ENCODE assay signal across 1 cellular context in the genomic region with DNA sequence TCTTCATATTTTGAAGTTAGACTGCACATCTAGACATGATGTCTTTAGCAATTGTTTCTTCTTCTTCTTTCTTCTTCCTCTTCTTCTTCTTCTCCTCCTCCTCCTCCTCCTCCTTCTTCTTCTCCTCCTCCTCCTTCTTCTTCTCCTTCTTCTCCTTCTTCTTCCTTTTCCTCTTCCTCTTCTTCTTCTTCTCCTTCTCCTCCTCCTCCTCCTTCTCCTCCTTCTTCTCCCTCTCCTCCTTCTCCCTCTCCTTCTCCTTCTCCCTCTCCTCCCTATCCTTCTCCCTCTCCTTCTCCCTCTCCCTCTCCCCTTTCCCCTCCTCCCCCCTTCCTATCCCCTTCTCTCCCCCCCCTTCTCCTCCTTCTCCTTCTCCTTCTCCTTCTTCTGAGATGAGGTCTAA.
TF ChIP-seq lines count a peak whose summit lies in the region.

No MANE protein-coding gene starts in this region.

TF ChIP-seq in HEK293, 187 proteins besides CTCF, POLR2A, EP300 and RAD21 (continued from another document):
- TF ChIP-seq, protein P1, sequence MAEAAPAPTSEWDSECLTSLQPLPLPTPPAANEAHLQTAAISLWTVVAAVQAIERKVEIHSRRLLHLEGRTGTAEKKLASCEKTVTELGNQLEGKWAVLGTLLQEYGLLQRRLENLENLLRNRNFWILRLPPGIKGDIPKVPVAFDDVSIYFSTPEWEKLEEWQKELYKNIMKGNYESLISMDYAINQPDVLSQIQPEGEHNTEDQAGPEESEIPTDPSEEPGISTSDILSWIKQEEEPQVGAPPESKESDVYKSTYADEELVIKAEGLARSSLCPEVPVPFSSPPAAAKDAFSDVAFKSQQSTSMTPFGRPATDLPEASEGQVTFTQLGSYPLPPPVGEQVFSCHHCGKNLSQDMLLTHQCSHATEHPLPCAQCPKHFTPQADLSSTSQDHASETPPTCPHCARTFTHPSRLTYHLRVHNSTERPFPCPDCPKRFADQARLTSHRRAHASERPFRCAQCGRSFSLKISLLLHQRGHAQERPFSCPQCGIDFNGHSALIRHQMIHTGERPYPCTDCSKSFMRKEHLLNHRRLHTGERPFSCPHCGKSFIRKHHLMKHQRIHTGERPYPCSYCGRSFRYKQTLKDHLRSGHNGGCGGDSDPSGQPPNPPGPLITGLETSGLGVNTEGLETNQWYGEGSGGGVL (tag by site-specific recombination; IDR thresholded peaks at IDR 0.05): peak; percentile 60
- TF ChIP-seq ZNF341 (tag by site-specific recombination; IDR thresholded peaks at IDR 0.05; ENCODE audit: low read depth) (no peak), ZSCAN16 (tag by site-specific recombination; IDR thresholded peaks at IDR 0.05) (no peak), ZNF768 (tag by site-specific recombination; IDR thresholded peaks at IDR 0.05) (no peak), ZBTB17 (tag by site-specific recombination; IDR thresholded peaks at IDR 0.05) (no peak), ZEB2 (tag by site-specific recombination; IDR thresholded peaks at IDR 0.05) (no peak), ZNF701 (tag by site-specific recombination; IDR thresholded peaks at IDR 0.05) (no peak), KLF8 (tag by site-specific recombination; IDR thresholded peaks at IDR 0.05) (no peak)
- TF ChIP-seq, protein P2, sequence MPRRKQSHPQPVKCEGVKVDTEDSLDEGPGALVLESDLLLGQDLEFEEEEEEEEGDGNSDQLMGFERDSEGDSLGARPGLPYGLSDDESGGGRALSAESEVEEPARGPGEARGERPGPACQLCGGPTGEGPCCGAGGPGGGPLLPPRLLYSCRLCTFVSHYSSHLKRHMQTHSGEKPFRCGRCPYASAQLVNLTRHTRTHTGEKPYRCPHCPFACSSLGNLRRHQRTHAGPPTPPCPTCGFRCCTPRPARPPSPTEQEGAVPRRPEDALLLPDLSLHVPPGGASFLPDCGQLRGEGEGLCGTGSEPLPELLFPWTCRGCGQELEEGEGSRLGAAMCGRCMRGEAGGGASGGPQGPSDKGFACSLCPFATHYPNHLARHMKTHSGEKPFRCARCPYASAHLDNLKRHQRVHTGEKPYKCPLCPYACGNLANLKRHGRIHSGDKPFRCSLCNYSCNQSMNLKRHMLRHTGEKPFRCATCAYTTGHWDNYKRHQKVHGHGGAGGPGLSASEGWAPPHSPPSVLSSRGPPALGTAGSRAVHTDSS (tag by site-specific recombination; IDR thresholded peaks at IDR 0.05): peak; percentile 78
